In genomic region chr19:11538232-11539036, GRCh38 we compare ENCODE assay signal across 9 cellular contexts. TPM values are rescaled to one million over a fixed set of nuclear protein-coding genes. Genes with fewer than 3 reads are reported as not detected.
DNase-seq lines count a peak whose midpoint lies in the region; ATAC-seq and TF ChIP-seq lines count a peak whose summit lies in the region.
"Had no signal": no experiment of that assay in that cellular context is flagged by ENCODE, and none has a peak within 500 bp of the region (broad histone marks: within the 10 kb centered on the region; RNA-seq: fewer than 3 reads in every experiment).

CNN1 (plus strand) TSS chr19:11538851; CDS start chr19:11538928, 77 bp downstream.

- no peaks in the 10 kb centered on the region for H3K36me3 ChIP-seq in left lung
- no peaks in the 10 kb centered on the region for H3K36me3 ChIP-seq in thymus (ENCODE audit: control insufficient read depth, insufficient read depth)

- no peak within 1 kb of the TSS for H3K4me3 Mint-ChIP-seq in activated T-helper 1 cell treated with anti-CD3 and anti-CD28 coated beads, Interleukin-12 subunit alpha, Interleukin-12 subunit beta, Interleukin-2, Interleukin-4 antibody, amounts not matched to agents 30 ng/mL and 10 ng/mL and 1 ng/mL, durations not matched to agents 14 hours and 24 hours and 36 hours

- H3K27me3 ChIP-seq in left lung (peaks cover 8 to 33% of the 10 kb centered on the region in 2 donors), thymus (ENCODE audit: control insufficient read depth, insufficient read depth) (peaks cover 20% of the 10 kb centered on the region)

- TF ChIP-seq EP300 in Ishikawa (IDR thresholded peaks at IDR 0.05; ENCODE audit: borderline replicate concordance): no peak; the same call in 1 of the 2 replicates

- H3K9me3 Mint-ChIP-seq in activated T-helper 1 cell treated with anti-CD3 and anti-CD28 coated beads, Interleukin-12 subunit alpha, Interleukin-12 subunit beta, Interleukin-2, Interleukin-4 antibody, amounts not matched to agents 30 ng/mL and 10 ng/mL and 1 ng/mL, durations not matched to agents 14 hours and 24 hours and 36 hours: no peaks in the 10 kb centered on the region

- no peaks in the 10 kb centered on the region for H3K9me3 ChIP-seq in left lung
- H3K9me3 ChIP-seq in thymus (ENCODE audit: control insufficient read depth): no peaks in the 10 kb centered on the region

- peak; percentile 18 for ATAC-seq in left lung
- no peak for ATAC-seq in HG03571 (IDR thresholded peaks at IDR 0.05; ENCODE audit: unreplicated experiment)

- no peaks in the 10 kb centered on the region for H3K36me3 Mint-ChIP-seq in activated T-helper 1 cell treated with anti-CD3 and anti-CD28 coated beads, Interleukin-12 subunit alpha, Interleukin-12 subunit beta, Interleukin-2, Interleukin-4 antibody, amounts not matched to agents 30 ng/mL and 10 ng/mL and 1 ng/mL, durations not matched to agents 14 hours and 24 hours and 36 hours (ENCODE audit: low read depth)

- intact Hi-C loops in left lung (cut with DNase I): no loop called here
- intact Hi-C loops in activated T-helper 1 cell treated with anti-CD3 and anti-CD28 coated beads, Interleukin-12 subunit alpha, Interleukin-12 subunit beta, Interleukin-2, Interleukin-4 antibody, amounts not matched to agents 30 ng/mL and 10 ng/mL and 1 ng/mL, durations not matched to agents 14 hours and 24 hours and 36 hours (cut with micrococcal nuclease): no loop called here

- peaks cover 6% of the 10 kb centered on the region for H3K4me1 Mint-ChIP-seq in activated T-helper 1 cell treated with anti-CD3 and anti-CD28 coated beads, Interleukin-12 subunit alpha, Interleukin-12 subunit beta, Interleukin-2, Interleukin-4 antibody, amounts not matched to agents 30 ng/mL and 10 ng/mL and 1 ng/mL, durations not matched to agents 14 hours and 24 hours and 36 hours (ENCODE audit: low read depth)

- H3K4me3 ChIP-seq in left lung (peak within 1 kb of the TSS; percentile 9 to 11), thymus (ENCODE audit: low read length) (no peak within 1 kb of the TSS)

- no peak for TF ChIP-seq CTCF in left lung (IDR thresholded peaks at IDR 0.05)

- no peak within 1 kb of the TSS for H3K27ac Mint-ChIP-seq in activated T-helper 1 cell treated with anti-CD3 and anti-CD28 coated beads, Interleukin-12 subunit alpha, Interleukin-12 subunit beta, Interleukin-2, Interleukin-4 antibody, amounts not matched to agents 30 ng/mL and 10 ng/mL and 1 ng/mL, durations not matched to agents 14 hours and 24 hours and 36 hours

- DNase-seq in dermis blood vessel endothelial cell (peak; percentile 17), left lung (peak in 1 of 2 donors; percentile 68), amniotic stem cell (lab: John Stamatoyannopoulos, UW) (no peak), activated gamma-delta T cell (lab: John Stamatoyannopoulos, UW) (no peak)
- no peak for DNase-seq in activated T-helper 1 cell treated with anti-CD3 and anti-CD28 coated beads, Interleukin-12 subunit alpha, Interleukin-12 subunit beta, Interleukin-2, Interleukin-4 antibody, amounts not matched to agents 30 ng/mL and 10 ng/mL and 1 ng/mL, durations not matched to agents 14 hours and 24 hours and 36 hours (ENCODE audit: low spot score)
- DNase-seq: activated T-cell treated with anti-CD3 and anti-CD28 coated beads, Interleukin-2, amount 50 U/mL, for 1 hour had no signal

- WGBS in thymus: 31% methylated on average over 21 of the region's 21 CpGs

- TF ChIP-seq RAD21 in Ishikawa (IDR thresholded peaks at IDR 0.05; ENCODE audit: low read depth): no peak

- peaks cover 12% of the 10 kb centered on the region for H3K27me3 Mint-ChIP-seq in activated T-helper 1 cell treated with anti-CD3 and anti-CD28 coated beads, Interleukin-12 subunit alpha, Interleukin-12 subunit beta, Interleukin-2, Interleukin-4 antibody, amounts not matched to agents 30 ng/mL and 10 ng/mL and 1 ng/mL, durations not matched to agents 14 hours and 24 hours and 36 hours (ENCODE audit: insufficient read depth)

- H3K27ac ChIP-seq in left lung (peak within 1 kb of the TSS in 1 of 2 donors; percentile 77), thymus (ENCODE audit: low read depth) (no peak within 1 kb of the TSS)

- H3K4me1 ChIP-seq in left lung (peaks cover 0 to 14% of the 10 kb centered on the region in 2 donors), thymus (ENCODE audit: control insufficient read depth, insufficient read depth, low read length) (no peaks in the 10 kb centered on the region)

TF ChIP-seq in Ishikawa, 13 proteins besides CTCF, POLR2A, EP300 and RAD21:
- TF ChIP-seq FOXM1 (IDR thresholded peaks at IDR 0.05; ENCODE audit: borderline replicate concordance, low read depth) (no peak), TCF12 (IDR thresholded peaks at IDR 0.05; ENCODE audit: low read depth) (peak; percentile 32; the same call in 1 of the 2 replicates), MAX (IDR thresholded peaks at IDR 0.05) (0 out of 2 replicates have a peak, but pooled peaks have one; percentile 20), CEBPB (IDR thresholded peaks at IDR 0.05) (no peak), ZBTB7A (IDR thresholded peaks at IDR 0.05; ENCODE audit: low read depth) (peak; percentile 58; the same call in 1 of the 2 replicates)
TF ChIP-seq in Ishikawa: peak in this region for 3.

RNA-seq across cellular contexts. Expression of gene CNN1, which starts in this region (rescaled TPM):
- total RNA-seq in dermis blood vessel endothelial cell (0.19 and 1.2 TPM in 2 replicates), left lung (10 to 100 TPM; 33.1 to 37.0 TPM)
- 51.8 TPM for polyA plus RNA-seq in thymus
- total RNA-seq in activated T-helper 1 cell treated with anti-CD3 and anti-CD28 coated beads, Interleukin-12 subunit alpha, Interleukin-12 subunit beta, Interleukin-2, Interleukin-4 antibody, amounts not matched to agents 30 ng/mL and 10 ng/mL and 1 ng/mL, durations not matched to agents 14 hours and 24 hours and 36 hours: not detected in 2 replicates

Comparison
In these comparisons a context has a peak if more than half of its experiments do, and no peak if none do; other contexts are left out.
1. RNA of gene CNN1 (total RNA-seq): 33.1 to 37.0 TPM in left lung; 0.19 to 1.2 TPM in dermis blood vessel endothelial cell and not detected in activated T-helper 1 cell treated with anti-CD3 and anti-CD28 coated beads, Interleukin-12 subunit alpha, Interleukin-12 subunit beta, Interleukin-2, Interleukin-4 antibody, amounts not matched to agents 30 ng/mL and 10 ng/mL and 1 ng/mL, durations not matched to agents 14 hours and 24 hours and 36 hours; every median in the first group is over 10 times any median in the second.